ENCODE assay signal across 19 cellular contexts in genomic region chr7:77473240-77474005, GRCh38. TPM values are rescaled to one million over a fixed set of nuclear protein-coding genes. Genes with fewer than 3 reads are reported as not detected.
DNase-seq lines count a peak whose midpoint lies in the region; ATAC-seq, FAIRE-seq and TF ChIP-seq lines count a peak whose summit lies in the region.
"Had no signal": no experiment of that assay in that cellular context is flagged by ENCODE, and none has a peak within 500 bp of the region (broad histone marks: within the 10 kb centered on the region; RNA-seq: fewer than 3 reads in every experiment).

No MANE protein-coding gene starts in this region.

- no peak overlapping the region for H3K4me3 Mint-ChIP-seq in CD8-positive, alpha-beta memory T cell
- H3K4me3 Mint-ChIP-seq: activated naive CD8-positive, alpha-beta T cell treated with anti-CD3 and anti-CD28 coated beads, Interleukin-2, amount 10 ng/mL, durations not matched to agents 7 days and 5 days; activated T-helper 1 cell treated with anti-CD3 and anti-CD28 coated beads, Interleukin-12 subunit alpha, Interleukin-12 subunit beta, Interleukin-2, Interleukin-4 antibody, amounts not matched to agents 30 ng/mL and 10 ng/mL and 1 ng/mL, durations not matched to agents 14 hours and 24 hours and 36 hours; WTC11 had no signal

- H3K4me3 ChIP-seq in OCI-LY3 (ENCODE audit: low read length) (peak overlapping the region; percentile 36), fibroblast of mammary gland (ENCODE audit: control insufficient read depth, low read depth, low read length) (no peak overlapping the region), kidney (ENCODE audit: low read length in 2 of 2) (no peak overlapping the region)
- no peak overlapping the region for H3K4me3 ChIP-seq in CD8-positive, alpha-beta memory T cell (ENCODE audit: low read length)
- H3K4me3 ChIP-seq: ovary had no signal

- no peak for TF ChIP-seq CTCF in OCI-LY3 (IDR thresholded peaks at IDR 0.05; ENCODE audit: low read depth, low read length)
- TF ChIP-seq CTCF in fibroblast of mammary gland (conservative IDR thresholded peaks at IDR 0.05; ENCODE audit: control insufficient read depth, insufficient read depth, low read depth, low read length) = no peak
- no peak for TF ChIP-seq CTCF in kidney (IDR thresholded peaks at IDR 0.05; ENCODE audit: borderline replicate concordance, extremely low read depth, insufficient read depth)

- no peak for FAIRE-seq in kidney (lab: Jason Lieb, UNC)
- FAIRE-seq: urothelium cell line had no signal

- no peaks in the 10 kb centered on the region for H3K27me3 Mint-ChIP-seq in CD8-positive, alpha-beta memory T cell

- H3K27ac Mint-ChIP-seq in CD8-positive, alpha-beta memory T cell = no peak overlapping the region
- H3K27ac Mint-ChIP-seq: activated naive CD8-positive, alpha-beta T cell treated with anti-CD3 and anti-CD28 coated beads, Interleukin-2, amount 10 ng/mL, durations not matched to agents 7 days and 5 days; activated T-helper 1 cell treated with anti-CD3 and anti-CD28 coated beads, Interleukin-12 subunit alpha, Interleukin-12 subunit beta, Interleukin-2, Interleukin-4 antibody, amounts not matched to agents 30 ng/mL and 10 ng/mL and 1 ng/mL, durations not matched to agents 14 hours and 24 hours and 36 hours; WTC11 had no signal

- H3K9ac ChIP-seq in OCI-LY3 (ENCODE audit: low read length) = no peak overlapping the region
- no peak overlapping the region for H3K9ac ChIP-seq in kidney (ENCODE audit: low read length in 2 of 2)

- intact Hi-C loops in kidney (cut with DNase I) = no loop called here

- H3K36me3 ChIP-seq in OCI-LY3 (replicated peaks; ENCODE audit: low read depth, low read length) (no peaks in the 10 kb centered on the region), kidney (ENCODE audit: control insufficient read depth in 1 of 2, insufficient read depth in 2 of 2, low read length in 2 of 2) (no peaks in the 10 kb centered on the region)
- H3K36me3 ChIP-seq in CD8-positive, alpha-beta memory T cell (ENCODE audit: insufficient read depth, low read length) = no peaks in the 10 kb centered on the region
- H3K36me3 ChIP-seq: ovary had no signal

- 0 out of 2 replicates have a peak overlapping the region, but pooled peaks have one; percentile 27 for H2AFZ ChIP-seq in OCI-LY3 (ENCODE audit: low read depth, low read length)

- peaks cover 0 to 5% (median 0%) of the 10 kb centered on the region in 5 donors for H3K9me3 Mint-ChIP-seq in CD8-positive, alpha-beta memory T cell
- H3K9me3 Mint-ChIP-seq: activated T-helper 1 cell treated with anti-CD3 and anti-CD28 coated beads, Interleukin-12 subunit alpha, Interleukin-12 subunit beta, Interleukin-2, Interleukin-4 antibody, amounts not matched to agents 30 ng/mL and 10 ng/mL and 1 ng/mL, durations not matched to agents 14 hours and 24 hours and 36 hours had no signal

- H3K9me3 ChIP-seq in OCI-LY3 (ENCODE audit: insufficient read depth, low read length) (no peaks in the 10 kb centered on the region), kidney (ENCODE audit: control insufficient read depth in 1 of 2, low read length in 2 of 2) (no peaks in the 10 kb centered on the region)
- no peaks in the 10 kb centered on the region for H3K9me3 ChIP-seq in CD8-positive, alpha-beta memory T cell (ENCODE audit: low read length)
- H3K9me3 ChIP-seq: ovary had no signal

- POLR2A ChIA-PET in CD8-positive, alpha-beta memory T cell (lab: Charles Lee) = no interaction called here

- H3K79me2 ChIP-seq in OCI-LY3 (ENCODE audit: low read length) = no peaks in the 10 kb centered on the region

- H3K4me1 ChIP-seq in OCI-LY3 (ENCODE audit: low read length) (peaks cover 8% of the 10 kb centered on the region), kidney (ENCODE audit: control insufficient read depth in 1 of 2, insufficient read depth in 1 of 2, low read depth in 1 of 2, low read length in 2 of 2) (no peaks in the 10 kb centered on the region)
- H3K4me1 ChIP-seq in CD8-positive, alpha-beta memory T cell (ENCODE audit: insufficient read depth, low read length) = no peaks in the 10 kb centered on the region

- DNase-seq in fibroblast of mammary gland (ENCODE audit: low read depth) = peak; percentile 37
- DNase-seq in renal cortical epithelial cell (ENCODE audit: low read depth) = peak; percentile 35
- no peak for DNase-seq in CD8-positive, alpha-beta memory T cell
- DNase-seq in kidney = no peak
- DNase-seq in stimulated activated CD4-positive, alpha-beta T cell treated with anti-CD3 and anti-CD28 coated beads, Interleukin-15, amount 100 ng/mL, for 24 hours = no peak
- DNase-seq: activated naive CD8-positive, alpha-beta T cell treated with anti-CD3 and anti-CD28 coated beads, Interleukin-2, amount 10 ng/mL, durations not matched to agents 7 days and 5 days; Calu3; EL; Kasumi-1; NCI-H1436 treated with DMSO at 0.1 percent for 48 hours; ovary; stimulated activated CD4-positive, alpha-beta T cell treated with anti-CD3 and anti-CD28 coated beads, Interleukin-4, amount 100 ng/mL, for 1 hour; T-helper 1 cell had no signal

- peaks cover 0 to 2% (median 0%) of the 10 kb centered on the region in 3 donors for H3K4me1 Mint-ChIP-seq in CD8-positive, alpha-beta memory T cell

- ATAC-seq in HG02885 (IDR thresholded peaks at IDR 0.05; ENCODE audit: poor library complexity, unreplicated experiment) = peak; percentile 47
- ATAC-seq: esophagus mucosa, WTC11 had no signal

- no peaks in the 10 kb centered on the region for H4K20me1 ChIP-seq in OCI-LY3 (ENCODE audit: insufficient read depth, low read length)

- no peaks in the 10 kb centered on the region; the same call in none of the 2 replicates for H3K27me3 ChIP-seq in OCI-LY3 (ENCODE audit: low read depth, low read length)
- no peaks in the 10 kb centered on the region for H3K27me3 ChIP-seq in CD8-positive, alpha-beta memory T cell (ENCODE audit: insufficient read depth, low read length, poor library complexity, severe bottlenecking)
- H3K27me3 ChIP-seq: ovary had no signal

- H3K27ac ChIP-seq in OCI-LY3 (ENCODE audit: low read length) (no peak overlapping the region), kidney (ENCODE audit: low read depth in 2 of 2, low read length in 2 of 2) (no peak overlapping the region)
- no peak overlapping the region for H3K27ac ChIP-seq in CD8-positive, alpha-beta memory T cell (ENCODE audit: low read depth, low read length)
- H3K27ac ChIP-seq: ovary had no signal

- CTCF ChIA-PET in CD8-positive, alpha-beta memory T cell (lab: Charles Lee) = interaction anchor here (1.5 kb wide), 1 partner anchor 9 kb away, joined by 3 read pairs; no protein-coding TSS in a partner anchor

- H3K36me3 Mint-ChIP-seq in CD8-positive, alpha-beta memory T cell = peaks cover 0 to 3% (median 2%) of the 10 kb centered on the region in 3 donors
- H3K36me3 Mint-ChIP-seq: WTC11 had no signal

- peak overlapping the region; percentile 67 for H3K4me2 ChIP-seq in OCI-LY3 (ENCODE audit: low read length)

RNA-seq across cellular contexts. Expression of gene GSAP, which starts 57.3 kb away (rescaled TPM):
- 9.3 and 17.0 TPM in 2 replicates for total RNA-seq in renal cortical epithelial cell
- 1 to 10 TPM; 2.0 to 2.9 TPM for total RNA-seq in CD8-positive, alpha-beta memory T cell
- polyA plus RNA-seq in CD8-positive, alpha-beta memory T cell = 11.9 TPM
- total RNA-seq in kidney = 29.4 TPM
- 11.7 TPM for polyA plus RNA-seq in kidney (ENCODE audit: insufficient read depth, low read depth, low replicate concordance)

Comparison
In these comparisons a context has a peak if more than half of its experiments do, and no peak if none do; other contexts are left out.
1. DNase-seq: peak in fibroblast of mammary gland (single experiment) and renal cortical epithelial cell (single experiment); none in CD8-positive, alpha-beta memory T cell (0 of 5), kidney (single experiment) and stimulated activated CD4-positive, alpha-beta T cell treated with anti-CD3 and anti-CD28 coated beads, Interleukin-15, amount 100 ng/mL, for 24 hours (single experiment).